In the genomic region with DNA sequence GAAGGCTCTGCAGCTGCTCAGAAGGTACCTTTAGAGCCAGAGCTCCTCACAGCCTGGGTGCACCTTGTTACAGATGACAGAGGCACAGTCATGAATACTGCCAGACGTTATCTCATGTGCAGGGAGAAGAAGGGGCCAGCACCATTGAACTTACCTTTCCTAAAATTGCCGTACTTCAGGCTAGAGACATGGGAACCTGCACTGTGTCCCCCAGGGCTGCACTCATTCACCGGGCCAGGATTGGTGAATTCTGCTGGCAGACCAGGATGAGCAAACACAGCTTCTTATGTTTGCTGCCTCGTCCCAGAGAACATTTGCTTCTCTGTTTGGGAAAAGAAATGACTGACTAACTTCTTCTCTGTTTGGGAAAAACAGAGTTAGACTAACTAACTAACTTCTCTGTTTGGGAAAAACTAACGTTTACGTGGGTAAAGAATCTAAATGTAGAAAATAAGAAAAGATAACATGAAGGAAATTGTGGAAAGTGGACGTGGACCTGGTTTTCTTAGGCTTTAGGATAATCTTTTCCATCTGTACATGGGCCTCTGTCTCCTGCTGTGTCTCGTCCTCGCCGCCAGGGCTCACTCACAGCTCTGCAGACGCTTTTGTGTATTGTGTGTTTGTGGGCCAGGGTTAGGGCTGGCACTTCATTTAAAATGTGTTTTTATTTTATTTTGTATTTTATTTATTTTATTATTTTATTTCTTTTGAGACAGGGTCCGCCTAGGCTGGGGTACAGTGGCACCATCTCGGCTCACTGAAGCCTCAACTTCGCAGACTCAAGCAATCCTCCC, we compare ENCODE assay signal across 21 cellular contexts. TPM values are rescaled to one million over a fixed set of nuclear protein-coding genes. Genes with fewer than 3 reads are reported as not detected.
A peak's percentile ranks its signal among the peaks of the same experiment; 100 is the strongest.
DNase-seq lines count a peak whose midpoint lies in the region; ATAC-seq, FAIRE-seq and TF ChIP-seq lines count a peak whose summit lies in the region.
"Had no signal": no experiment of that assay in that cellular context is flagged by ENCODE, and none has a peak within 500 bp of the region (broad histone marks: within the 10 kb centered on the region; RNA-seq: fewer than 3 reads in every experiment).

No MANE protein-coding gene starts in this region.

- H2AFZ ChIP-seq in HepG2 (ENCODE audit: low read length), result no peak overlapping the region

- no peak overlapping the region for H3K4me3 Mint-ChIP-seq in brain
- no peak overlapping the region for H3K4me3 Mint-ChIP-seq in naive thymus-derived CD8-positive, alpha-beta T cell
- H3K4me3 Mint-ChIP-seq: memory B cell, natural killer cell had no signal

- H3K27me3 ChIP-seq in HepG2 (ENCODE audit: control insufficient read depth in 1 of 2, insufficient read depth in 2 of 2, low read length in 2 of 2) (peaks cover 3 to 40% of the 10 kb centered on the region in 2 experiments; a peak in 4 of 5 replicates), right lobe of liver (no peaks in the 10 kb centered on the region)

- no peaks in the 10 kb centered on the region for H3K36me3 ChIP-seq in HepG2 (replicated peaks in 1 of 2; ENCODE audit: control insufficient read depth in 1 of 2, insufficient read depth in 2 of 2, low read length in 2 of 2)
- H3K36me3 ChIP-seq in right lobe of liver, result no peaks in the 10 kb centered on the region

- H3K27ac ChIP-seq in HepG2 (ENCODE audit: extremely low read length, insufficient read depth, low read length), result no peak overlapping the region
- H3K27ac ChIP-seq in right lobe of liver, result no peak overlapping the region

- H3K27me3 Mint-ChIP-seq in brain, result no peaks in the 10 kb centered on the region
- no peaks in the 10 kb centered on the region for H3K27me3 Mint-ChIP-seq in naive thymus-derived CD8-positive, alpha-beta T cell
- H3K27me3 Mint-ChIP-seq: memory B cell had no signal

- peaks cover 33% of the 10 kb centered on the region for H3K36me3 Mint-ChIP-seq in brain
- peaks cover 0 to 51% (median 14%) of the 10 kb centered on the region in 3 donors for H3K36me3 Mint-ChIP-seq in naive thymus-derived CD8-positive, alpha-beta T cell
- H3K36me3 Mint-ChIP-seq: natural killer cell had no signal

- intact Hi-C loops in HepG2 (cut with micrococcal nuclease; ENCODE audit: unreplicated experiment) (no loop called here), right lobe of liver (cut with DNase I) (no loop called here)

- CTCF ChIA-PET in HepG2 (lab: Yijun Ruan, JAX; ENCODE audit: low intra/inter-chr PET ratio, low total read pairs), result no interaction called here

- no peak for ATAC-seq in HepG2
- no peak for ATAC-seq in right lobe of liver
- no peak for ATAC-seq in naive thymus-derived CD8-positive, alpha-beta T cell
- no peak for ATAC-seq in GM21737 (IDR thresholded peaks at IDR 0.05; ENCODE audit: unreplicated experiment)
- ATAC-seq in HG03469 (IDR thresholded peaks at IDR 0.05; ENCODE audit: unreplicated experiment), result no peak
- ATAC-seq: natural killer cell had no signal

- H3K27ac Mint-ChIP-seq in brain, result peak overlapping the region in 2 of 5 experiments; percentile 33 to 45
- H3K27ac Mint-ChIP-seq in naive thymus-derived CD8-positive, alpha-beta T cell, result peak overlapping the region in 2 of 10 donors; percentile 10 to 21
- H3K27ac Mint-ChIP-seq: memory B cell, natural killer cell had no signal

- no peaks in the 10 kb centered on the region for H4K20me1 ChIP-seq in HepG2 (ENCODE audit: insufficient read depth, low read length)

- POLR2A ChIA-PET in HepG2 (lab: Yijun Ruan, JAX), result no interaction called here
- POLR2A ChIA-PET in naive thymus-derived CD8-positive, alpha-beta T cell (lab: Charles Lee), result no interaction called here

- 0 out of 2 replicates have a peak, but pooled peaks have one; percentile 13 for TF ChIP-seq CTCF in HepG2 (CRISPR knock-in tag; IDR thresholded peaks at IDR 0.05)
- TF ChIP-seq CTCF in right lobe of liver (IDR thresholded peaks at IDR 0.05), result no peak
- TF ChIP-seq CTCF in brain (conservative IDR thresholded peaks at IDR 0.05), result peak; percentile 20 to 55

- TF ChIP-seq POLR2A in HepG2 (IDR thresholded peaks at IDR 0.05; ENCODE audit: insufficient read depth in 1 of 2, low read depth in 2 of 2, low read length in 2 of 2) (no peak), right lobe of liver (IDR thresholded peaks at IDR 0.05) (no peak)

- no TSS peak for BruUV-seq in HepG2 (replicated peaks; lab: Mats Ljungman, UMichigan)

- 27% methylated on average over 13 of the region's 14 CpGs for WGBS in HepG2 (ENCODE audit: low lambda C conversion rate)
- 71% methylated on average over 11 of the region's 14 CpGs for WGBS in right lobe of liver (ENCODE audit: insufficient coverage, low coverage, low lambda C conversion rate, missing lambda C conversion rate)

- no peak overlapping the region for H3K4me3 ChIP-seq in HepG2 (replicated peaks in 1 of 3; ENCODE audit: insufficient read depth in 1 of 3, low read depth in 2 of 3, low read length in 3 of 3)
- H3K4me3 ChIP-seq in right lobe of liver, result no peak overlapping the region

- TF ChIP-seq EP300 in HepG2 (IDR thresholded peaks at IDR 0.05; ENCODE audit: low read depth in 2 of 2, low read length in 2 of 2) (no peak), HepG2 (CRISPR knock-in tag; IDR thresholded peaks at IDR 0.05; ENCODE audit: borderline replicate concordance) (no peak)

- no peak overlapping the region for H3K4me2 ChIP-seq in HepG2 (ENCODE audit: low read depth, low read length)

- H3K4me1 Mint-ChIP-seq in brain, result peaks cover 6% of the 10 kb centered on the region
- peaks cover 3 to 10% (median 7%) of the 10 kb centered on the region in 4 donors for H3K4me1 Mint-ChIP-seq in naive thymus-derived CD8-positive, alpha-beta T cell

- H3K79me2 ChIP-seq in HepG2 (ENCODE audit: insufficient read depth, low read length), result no peaks in the 10 kb centered on the region

- DNase-seq in HepG2 (ENCODE audit: low spot score), result no peak
- DNase-seq in right lobe of liver, result no peak
- peak; percentile 3 for DNase-seq in medulla oblongata (ENCODE audit: extremely low spot score)
- no peak for DNase-seq in naive thymus-derived CD8-positive, alpha-beta T cell
- DNase-seq in activated CD4-positive, CD25-positive, alpha-beta regulatory T cell (lab: John Stamatoyannopoulos, UW), result no peak
- DNase-seq: activated naive CD4-positive, alpha-beta T cell treated with Interleukin-2 at 50 U/mL for 16 hours; cerebellar nuclear complex; DND-41; effector memory CD4-positive, alpha-beta T cell; hippocampal formation; Karpas-422; natural killer cell; NCI-H1092; NCI-H2107; NCI-H510A treated with DMSO at 0.1 percent for 48 hours; SW 1271 had no signal

- H3K9ac ChIP-seq in HepG2 (ENCODE audit: insufficient read depth, low read depth, low read length), result no peak overlapping the region

- no peak for TF ChIP-seq RAD21 in HepG2 (CRISPR knock-in tag; IDR thresholded peaks at IDR 0.05)

- no peaks in the 10 kb centered on the region for H3K9me3 Mint-ChIP-seq in brain
- peaks cover 0 to 3% (median 0%) of the 10 kb centered on the region in 9 donors for H3K9me3 Mint-ChIP-seq in naive thymus-derived CD8-positive, alpha-beta T cell
- H3K9me3 Mint-ChIP-seq: memory B cell, natural killer cell had no signal

- H3K4me1 ChIP-seq in HepG2 (ENCODE audit: insufficient read depth, low read length), result peaks cover 3% of the 10 kb centered on the region; the same call in 1 of the 2 replicates
- peaks cover 0 to 4% (median 0%) of the 10 kb centered on the region in 4 donors for H3K4me1 ChIP-seq in right lobe of liver

- in situ Hi-C loops in HepG2 (cut with HindIII; ENCODE audit: extremely low pct_ligation_motif_present, low pct_unique_long_range_greater_than_20kb), result no loop called here

- no peaks in the 10 kb centered on the region for H3K9me3 ChIP-seq in HepG2 (ENCODE audit: low read length)
- H3K9me3 ChIP-seq in right lobe of liver, result no peaks in the 10 kb centered on the region

- FAIRE-seq in HepG2 (lab: Jason Lieb, UNC), result no peak
- FAIRE-seq: urothelium cell line had no signal

RNA-seq across cellular contexts. Expression of gene OBSCN, which starts 9.9 kb away (rescaled TPM):
- total RNA-seq in HepG2 (2016; rRNA removed; fragmentation: Illumina TruSeq; extraction: Trizol) (0.08 and 0.20 TPM in 2 replicates), right lobe of liver (1 to 10 TPM in 5 of 6 experiments, under 1 TPM in 1; 0.43 to 3.5 (median 2.0) TPM)
- total RNA-seq in HepG2 (2016; cell fraction: cytosol; rRNA removed; fragmentation: Illumina TruSeq; extraction: Trizol; ENCODE audit: low read depth), result not detected in 2 replicates
- 0.09 and 0.13 TPM in 2 replicates for total RNA-seq in HepG2 (2016; cell fraction: insoluble cytoplasmic fraction; rRNA removed; fragmentation: Illumina TruSeq; extraction: Trizol)
- total RNA-seq in HepG2 (2016; cell fraction: membrane; rRNA removed; fragmentation: Illumina TruSeq; extraction: Trizol), result 0.06 and 0.07 TPM in 2 replicates
- total RNA-seq in HepG2 (2016; cell fraction: nucleus; rRNA removed; fragmentation: Illumina TruSeq; extraction: Trizol), result 0.12 TPM in 1 of 2 replicates, not detected in the other
- polyA plus RNA-seq in HepG2 (2011; rRNA removed) (0.10 and 0.20 TPM in 2 replicates), brain (ENCODE audit: insufficient read depth, low read depth, low replicate concordance) (4.5 TPM)
- 0.03 and 0.07 TPM in 2 replicates for polyA plus RNA-seq in HepG2 (2011; cell fraction: cytosol; rRNA removed)
- 0.58 and 1.1 TPM in 2 replicates for polyA plus RNA-seq in HepG2 (2011; cell fraction: nucleus; rRNA removed)
- 0.09 and 0.55 TPM in 2 replicates for polyA plus RNA-seq in HepG2 (2012)
- not detected in 2 replicates for polyA plus RNA-seq in HepG2 (2016; cell fraction: cytosol; fragmentation: Illumina TruSeq; extraction: Trizol; ENCODE audit: low read depth)
- polyA plus RNA-seq in HepG2 (2016; cell fraction: insoluble cytoplasmic fraction; fragmentation: Illumina TruSeq; extraction: Trizol; ENCODE audit: low read depth), result 0.08 and 0.10 TPM in 2 replicates
- polyA plus RNA-seq in HepG2 (2016; cell fraction: membrane; fragmentation: Illumina TruSeq; extraction: Trizol; ENCODE audit: low read depth), result not detected in 2 replicates
- polyA plus RNA-seq in HepG2 (2016; cell fraction: nucleus; fragmentation: Illumina TruSeq; extraction: Trizol; ENCODE audit: insufficient read depth, low read depth), result 0.14 and 0.32 TPM in 2 replicates
- polyA minus RNA-seq in HepG2 (2011; rRNA and poly(A)+ RNA removed; ENCODE audit: low replicate concordance), result 0.24 and 23.5 TPM in 2 replicates
- 0.10 and 0.35 TPM in 2 replicates for polyA minus RNA-seq in HepG2 (2011; cell fraction: cytosol; rRNA and poly(A)+ RNA removed)
- polyA minus RNA-seq in HepG2 (2011; cell fraction: nucleus; rRNA and poly(A)+ RNA removed), result 0.52 and 0.99 TPM in 2 replicates
- 100 to 1,000 TPM in 1 of 2 experiments, 10 to 100 TPM in 1; 99.3 to 102 TPM for total RNA-seq in naive thymus-derived CD8-positive, alpha-beta T cell
- 1 to 10 TPM in 2 of 3 donors, under 1 TPM in 1; 0.56 to 4.9 (median 2.4) TPM for polyA plus RNA-seq in naive thymus-derived CD8-positive, alpha-beta T cell

RNA-seq across cellular contexts. Expression of gene IBA57, which starts 52.1 kb away (rescaled TPM):
- 9.7 and 10.2 TPM in 2 replicates for total RNA-seq in HepG2 (2016; rRNA removed; fragmentation: Illumina TruSeq; extraction: Trizol)
- total RNA-seq in HepG2 (2016; cell fraction: cytosol; rRNA removed; fragmentation: Illumina TruSeq; extraction: Trizol; ENCODE audit: low read depth), result 0.81 and 1.6 TPM in 2 replicates
- 8.3 and 9.2 TPM in 2 replicates for total RNA-seq in HepG2 (2016; cell fraction: insoluble cytoplasmic fraction; rRNA removed; fragmentation: Illumina TruSeq; extraction: Trizol)
- total RNA-seq in HepG2 (2016; cell fraction: membrane; rRNA removed; fragmentation: Illumina TruSeq; extraction: Trizol), result 2.3 and 3.6 TPM in 2 replicates
- total RNA-seq in HepG2 (2016; cell fraction: nucleus; rRNA removed; fragmentation: Illumina TruSeq; extraction: Trizol), result 3.8 and 4.7 TPM in 2 replicates
- polyA plus RNA-seq in HepG2 (2011; rRNA removed), result 2.3 and 4.2 TPM in 2 replicates
- 1.7 and 3.8 TPM in 2 replicates for polyA plus RNA-seq in HepG2 (2011; cell fraction: cytosol; rRNA removed)
- polyA plus RNA-seq in HepG2 (2011; cell fraction: nucleus; rRNA removed), result 3.6 and 5.6 TPM in 2 replicates
- 2.1 and 2.8 TPM in 2 replicates for polyA plus RNA-seq in HepG2 (2012)
- polyA plus RNA-seq in HepG2 (2016; cell fraction: cytosol; fragmentation: Illumina TruSeq; extraction: Trizol; ENCODE audit: low read depth), result 0.59 and 1.2 TPM in 2 replicates
- polyA plus RNA-seq in HepG2 (2016; cell fraction: insoluble cytoplasmic fraction; fragmentation: Illumina TruSeq; extraction: Trizol; ENCODE audit: low read depth), result 7.5 and 7.6 TPM in 2 replicates
- 2.2 and 2.3 TPM in 2 replicates for polyA plus RNA-seq in HepG2 (2016; cell fraction: membrane; fragmentation: Illumina TruSeq; extraction: Trizol; ENCODE audit: low read depth)
- polyA plus RNA-seq in HepG2 (2016; cell fraction: nucleus; fragmentation: Illumina TruSeq; extraction: Trizol; ENCODE audit: insufficient read depth, low read depth), result 4.3 and 5.9 TPM in 2 replicates
- polyA minus RNA-seq in HepG2 (2011; rRNA and poly(A)+ RNA removed; ENCODE audit: low replicate concordance), result 2.7 and 11.4 TPM in 2 replicates
- polyA minus RNA-seq in HepG2 (2011; cell fraction: cytosol; rRNA and poly(A)+ RNA removed), result 3.1 and 4.6 TPM in 2 replicates
- polyA minus RNA-seq in HepG2 (2011; cell fraction: nucleus; rRNA and poly(A)+ RNA removed), result 3.7 and 5.7 TPM in 2 replicates
- total RNA-seq in right lobe of liver, result 1 to 10 TPM; 5.1 to 8.0 (median 6.1) TPM
- polyA plus RNA-seq in brain (ENCODE audit: insufficient read depth, low read depth, low replicate concordance), result 5.8 TPM
- total RNA-seq in naive thymus-derived CD8-positive, alpha-beta T cell, result 10 to 100 TPM; 11.0 to 12.3 TPM
- polyA plus RNA-seq in naive thymus-derived CD8-positive, alpha-beta T cell, result 1 to 10 TPM; 3.3 to 4.2 (median 3.4) TPM

Comparison
In these comparisons a context has a peak if more than half of its experiments do, and no peak if none do; other contexts are left out.
1. CTCF ChIP-seq: peak in HepG2 (single experiment) and brain (2 of 2); none in right lobe of liver (0 of 4).
2. RNA of gene OBSCN, which starts 9.9 kb away (total RNA-seq): 99.3 to 102 TPM in naive thymus-derived CD8-positive, alpha-beta T cell; 0.43 to 3.5 TPM in right lobe of liver and 0.06 to 0.20 TPM in HepG2; every median in the first group is over 10 times any median in the second.